ENCODE assay signal across 2 cellular contexts in the genomic region with DNA sequence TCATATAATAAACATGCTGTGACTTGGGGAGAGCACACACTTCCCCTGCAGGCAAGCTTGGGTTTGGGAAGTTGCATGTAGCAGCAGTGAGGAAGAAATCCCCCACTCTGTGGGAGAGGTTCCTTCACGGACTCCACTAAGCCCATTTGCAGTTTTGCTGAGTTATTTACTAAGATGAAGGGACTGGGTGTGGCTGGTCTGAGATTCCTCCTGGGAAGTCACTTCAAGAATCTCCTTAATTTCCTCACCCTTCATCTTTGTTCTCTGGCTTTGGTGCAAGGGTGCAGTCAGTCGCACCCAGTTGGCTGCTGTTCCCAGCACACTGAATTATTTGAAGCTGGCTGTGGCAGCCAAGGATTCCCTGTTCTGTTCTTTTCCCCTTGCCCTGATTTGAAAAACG.
TF ChIP-seq lines count a peak whose summit lies in the region.

No MANE protein-coding gene starts in this region.

TF ChIP-seq in SK-N-SH, 30 proteins besides CTCF, POLR2A, EP300 and RAD21 (continued from another document):
- TF ChIP-seq, protein P1, sequence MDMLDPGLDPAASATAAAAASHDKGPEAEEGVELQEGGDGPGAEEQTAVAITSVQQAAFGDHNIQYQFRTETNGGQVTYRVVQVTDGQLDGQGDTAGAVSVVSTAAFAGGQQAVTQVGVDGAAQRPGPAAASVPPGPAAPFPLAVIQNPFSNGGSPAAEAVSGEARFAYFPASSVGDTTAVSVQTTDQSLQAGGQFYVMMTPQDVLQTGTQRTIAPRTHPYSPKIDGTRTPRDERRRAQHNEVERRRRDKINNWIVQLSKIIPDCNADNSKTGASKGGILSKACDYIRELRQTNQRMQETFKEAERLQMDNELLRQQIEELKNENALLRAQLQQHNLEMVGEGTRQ (IDR thresholded peaks at IDR 0.05; ENCODE audit: borderline replicate concordance, low read depth, low read length), result no peak
- no peak for TF ChIP-seq MEF2A (IDR thresholded peaks at IDR 0.05; ENCODE audit: borderline replicate concordance, low read depth)
- TF ChIP-seq, protein P2, sequence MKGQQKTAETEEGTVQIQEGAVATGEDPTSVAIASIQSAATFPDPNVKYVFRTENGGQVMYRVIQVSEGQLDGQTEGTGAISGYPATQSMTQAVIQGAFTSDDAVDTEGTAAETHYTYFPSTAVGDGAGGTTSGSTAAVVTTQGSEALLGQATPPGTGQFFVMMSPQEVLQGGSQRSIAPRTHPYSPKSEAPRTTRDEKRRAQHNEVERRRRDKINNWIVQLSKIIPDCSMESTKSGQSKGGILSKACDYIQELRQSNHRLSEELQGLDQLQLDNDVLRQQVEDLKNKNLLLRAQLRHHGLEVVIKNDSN (IDR thresholded peaks at IDR 0.05; ENCODE audit: borderline replicate concordance, low read depth), result no peak
- TF ChIP-seq CHD2 (IDR thresholded peaks at IDR 0.05; ENCODE audit: low read length, partially characterized antibody), result no peak
- TF ChIP-seq, protein P3, sequence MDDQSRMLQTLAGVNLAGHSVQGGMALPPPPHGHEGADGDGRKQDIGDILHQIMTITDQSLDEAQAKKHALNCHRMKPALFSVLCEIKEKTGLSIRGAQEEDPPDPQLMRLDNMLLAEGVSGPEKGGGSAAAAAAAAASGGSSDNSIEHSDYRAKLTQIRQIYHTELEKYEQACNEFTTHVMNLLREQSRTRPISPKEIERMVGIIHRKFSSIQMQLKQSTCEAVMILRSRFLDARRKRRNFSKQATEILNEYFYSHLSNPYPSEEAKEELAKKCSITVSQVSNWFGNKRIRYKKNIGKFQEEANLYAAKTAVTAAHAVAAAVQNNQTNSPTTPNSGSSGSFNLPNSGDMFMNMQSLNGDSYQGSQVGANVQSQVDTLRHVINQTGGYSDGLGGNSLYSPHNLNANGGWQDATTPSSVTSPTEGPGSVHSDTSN (IDR thresholded peaks at IDR 0.05), result no peak
- TF ChIP-seq GABPA (IDR thresholded peaks at IDR 0.05; ENCODE audit: low read depth), result no peak
- TF ChIP-seq EZH2phosphoT487 (IDR thresholded peaks at IDR 0.05; ENCODE audit: borderline replicate concordance, low read depth), result no peak
- TF ChIP-seq TAF1 (IDR thresholded peaks at IDR 0.05; ENCODE audit: borderline replicate concordance, low read depth, low read length), result no peak

TF ChIP-seq in SK-N-SH treated with all-trans-retinoic acid at 6 μM for 48 hours, 23 proteins besides CTCF, POLR2A, EP300 and RAD21 (continued from another document):
- TF ChIP-seq, protein P4, sequence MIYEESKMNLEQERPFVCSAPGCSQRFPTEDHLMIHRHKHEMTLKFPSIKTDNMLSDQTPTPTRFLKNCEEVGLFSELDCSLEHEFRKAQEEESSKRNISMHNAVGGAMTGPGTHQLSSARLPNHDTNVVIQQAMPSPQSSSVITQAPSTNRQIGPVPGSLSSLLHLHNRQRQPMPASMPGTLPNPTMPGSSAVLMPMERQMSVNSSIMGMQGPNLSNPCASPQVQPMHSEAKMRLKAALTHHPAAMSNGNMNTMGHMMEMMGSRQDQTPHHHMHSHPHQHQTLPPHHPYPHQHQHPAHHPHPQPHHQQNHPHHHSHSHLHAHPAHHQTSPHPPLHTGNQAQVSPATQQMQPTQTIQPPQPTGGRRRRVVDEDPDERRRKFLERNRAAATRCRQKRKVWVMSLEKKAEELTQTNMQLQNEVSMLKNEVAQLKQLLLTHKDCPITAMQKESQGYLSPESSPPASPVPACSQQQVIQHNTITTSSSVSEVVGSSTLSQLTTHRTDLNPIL (CRISPR knock-in tag; IDR thresholded peaks at IDR 0.05; ENCODE audit: low read depth), result no peak
- TF ChIP-seq, protein P5, sequence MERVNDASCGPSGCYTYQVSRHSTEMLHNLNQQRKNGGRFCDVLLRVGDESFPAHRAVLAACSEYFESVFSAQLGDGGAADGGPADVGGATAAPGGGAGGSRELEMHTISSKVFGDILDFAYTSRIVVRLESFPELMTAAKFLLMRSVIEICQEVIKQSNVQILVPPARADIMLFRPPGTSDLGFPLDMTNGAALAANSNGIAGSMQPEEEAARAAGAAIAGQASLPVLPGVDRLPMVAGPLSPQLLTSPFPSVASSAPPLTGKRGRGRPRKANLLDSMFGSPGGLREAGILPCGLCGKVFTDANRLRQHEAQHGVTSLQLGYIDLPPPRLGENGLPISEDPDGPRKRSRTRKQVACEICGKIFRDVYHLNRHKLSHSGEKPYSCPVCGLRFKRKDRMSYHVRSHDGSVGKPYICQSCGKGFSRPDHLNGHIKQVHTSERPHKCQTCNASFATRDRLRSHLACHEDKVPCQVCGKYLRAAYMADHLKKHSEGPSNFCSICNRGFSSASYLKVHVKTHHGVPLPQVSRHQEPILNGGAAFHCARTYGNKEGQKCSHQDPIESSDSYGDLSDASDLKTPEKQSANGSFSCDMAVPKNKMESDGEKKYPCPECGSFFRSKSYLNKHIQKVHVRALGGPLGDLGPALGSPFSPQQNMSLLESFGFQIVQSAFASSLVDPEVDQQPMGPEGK (CRISPR knock-in tag; IDR thresholded peaks at IDR 0.05; ENCODE audit: borderline replicate concordance), result no peak
- TF ChIP-seq ZFP30 (CRISPR knock-in tag; IDR thresholded peaks at IDR 0.05) (no peak), GLIS3 (CRISPR knock-in tag; IDR thresholded peaks at IDR 0.05) (no peak), PPARA (CRISPR knock-in tag; IDR thresholded peaks at IDR 0.05; ENCODE audit: borderline replicate concordance) (no peak), ZFP3 (CRISPR knock-in tag; IDR thresholded peaks at IDR 0.05) (no peak), TSHZ2 (CRISPR knock-in tag; IDR thresholded peaks at IDR 0.05) (no peak)
